Comparison of ENCODE assay signal across 8 cellular contexts in the genomic region with DNA sequence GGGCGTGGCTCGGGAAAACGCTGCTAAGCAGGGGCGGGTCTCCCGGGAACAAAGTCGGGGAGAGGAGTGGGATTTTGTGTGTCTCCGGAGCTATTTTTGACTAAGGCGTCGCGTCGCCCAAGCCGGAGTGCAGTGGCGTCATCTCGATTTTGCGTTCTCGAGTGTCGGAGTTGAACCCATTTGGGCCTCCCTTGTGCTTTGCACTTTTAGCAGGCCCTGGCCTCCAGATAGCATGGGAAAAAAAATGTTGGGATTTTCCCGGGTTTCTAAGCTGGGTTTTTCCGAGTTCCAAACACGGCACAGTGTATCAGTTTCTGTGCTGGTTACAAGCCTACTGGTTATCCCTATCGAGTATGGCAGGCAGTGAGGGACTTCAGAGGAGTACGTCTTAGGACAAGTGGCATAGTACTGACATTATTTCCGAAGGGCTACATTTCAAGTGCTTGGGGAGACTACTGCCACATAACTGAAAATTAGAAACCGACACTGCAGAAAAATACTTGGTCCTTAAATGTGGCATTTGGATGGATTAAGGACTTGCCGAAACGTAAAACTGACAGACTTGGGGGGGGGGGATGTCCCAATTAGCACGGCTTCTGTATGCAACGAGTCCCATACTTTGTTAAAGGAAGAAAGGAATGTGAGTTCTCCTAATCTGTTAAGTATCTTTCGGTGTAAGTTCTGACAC.
DNase-seq lines count a peak whose midpoint lies in the region; ATAC-seq and TF ChIP-seq lines count a peak whose summit lies in the region.

No MANE protein-coding gene starts in this region.

- H3K9me3 Mint-ChIP-seq in activated naive CD4-positive, alpha-beta T cell treated with anti-CD3 and anti-CD28 coated beads, Interleukin-2, amount 50 U/mL, for 24 hours = no peaks in the 10 kb centered on the region
- H3K9me3 Mint-ChIP-seq in progenitor cell of endocrine pancreas (ENCODE audit: low read depth) = no peaks in the 10 kb centered on the region

- intact Hi-C loops in left cardiac atrium (cut with DNase I) = loop anchor here in 1 of 2 donors (1.0 to 5.0 kb wide), 2 partner anchors 34 to 45 kb away; a partner anchor contains a TSS

- no peaks in the 10 kb centered on the region for H3K36me3 Mint-ChIP-seq in activated naive CD4-positive, alpha-beta T cell treated with anti-CD3 and anti-CD28 coated beads, Interleukin-2, amount 50 U/mL, for 24 hours
- no peaks in the 10 kb centered on the region for H3K36me3 Mint-ChIP-seq in progenitor cell of endocrine pancreas (ENCODE audit: insufficient read depth)

- TF ChIP-seq CTCF in progenitor cell of endocrine pancreas (IDR thresholded peaks at IDR 0.05; ENCODE audit: unreplicated experiment) = no peak

- peak; percentile 69 for TF ChIP-seq POLR2A in Raji (IDR thresholded peaks at IDR 0.05; ENCODE audit: insufficient read depth, low read depth, low read length)

- ATAC-seq in GM21447 (IDR thresholded peaks at IDR 0.05; ENCODE audit: unreplicated experiment) = peak; percentile 22
- ATAC-seq in left cardiac atrium = peak; percentile 14 to 18

- no peaks in the 10 kb centered on the region for H3K27me3 Mint-ChIP-seq in activated naive CD4-positive, alpha-beta T cell treated with anti-CD3 and anti-CD28 coated beads, Interleukin-2, amount 50 U/mL, for 24 hours
- H3K27me3 Mint-ChIP-seq in progenitor cell of endocrine pancreas = no peaks in the 10 kb centered on the region

- DNase-seq in DMS153 (lab: John Stamatoyannopoulos, UW) (peak; percentile 62), HUDEP-2 (lab: John Stamatoyannopoulos, UW; ENCODE audit: unreplicated experiment in 76 of 76) (peak in 59 of 76 experiments; percentile 57 to 97 (median 86)), left cardiac atrium (peak; percentile 69), progenitor cell of endocrine pancreas (ENCODE audit: low spot score, unreplicated experiment) (peak; percentile 42), glomerular visceral epithelial cell (ENCODE audit: extremely low spot score) (no peak)

- peak overlapping the region; percentile 99 for H3K27ac Mint-ChIP-seq in activated naive CD4-positive, alpha-beta T cell treated with anti-CD3 and anti-CD28 coated beads, Interleukin-2, amount 50 U/mL, for 24 hours
- peak overlapping the region; percentile 99 for H3K27ac Mint-ChIP-seq in progenitor cell of endocrine pancreas

- H3K4me1 Mint-ChIP-seq in activated naive CD4-positive, alpha-beta T cell treated with anti-CD3 and anti-CD28 coated beads, Interleukin-2, amount 50 U/mL, for 24 hours = peaks cover 50% of the 10 kb centered on the region
- peaks cover 21% of the 10 kb centered on the region for H3K4me1 Mint-ChIP-seq in progenitor cell of endocrine pancreas (ENCODE audit: low read depth)

- H3K4me3 Mint-ChIP-seq in activated naive CD4-positive, alpha-beta T cell treated with anti-CD3 and anti-CD28 coated beads, Interleukin-2, amount 50 U/mL, for 24 hours = peak overlapping the region; percentile 95
- peak overlapping the region; percentile 91 for H3K4me3 Mint-ChIP-seq in progenitor cell of endocrine pancreas (ENCODE audit: low read depth)
